11 cellular contexts compared by ENCODE assay signal in genomic region chr22:35971418-35972119, GRCh38. TPM values are rescaled to one million over a fixed set of nuclear protein-coding genes. Genes with fewer than 3 reads are reported as not detected.
DNase-seq lines count a peak whose midpoint lies in the region; ATAC-seq, FAIRE-seq and TF ChIP-seq lines count a peak whose summit lies in the region.
"Had no signal": no experiment of that assay in that cellular context is flagged by ENCODE, and none has a peak within 500 bp of the region (broad histone marks: within the 10 kb centered on the region; RNA-seq: fewer than 3 reads in every experiment).

No MANE protein-coding gene starts in this region.

- H3K4me1 ChIP-seq in breast epithelium (peaks cover 19 to 23% of the 10 kb centered on the region in 2 donors), mammary epithelial cell (ENCODE audit: insufficient read depth, low read length) (peaks cover 21% of the 10 kb centered on the region), left lung (peaks cover 23 to 30% of the 10 kb centered on the region in 2 donors), uterus (peaks cover 23 to 32% of the 10 kb centered on the region in 2 donors)

- peaks cover 92% of the 10 kb centered on the region for H3K79me2 ChIP-seq in mammary epithelial cell (ENCODE audit: insufficient read depth, low read length)

- FAIRE-seq in urothelium cell line (lab: Jason Lieb, UNC) = no peak

- H2AFZ ChIP-seq in mammary epithelial cell (ENCODE audit: low read depth, low read length) = no peak overlapping the region

- H3K4me2 ChIP-seq in mammary epithelial cell (ENCODE audit: insufficient read depth, low read depth, low read length) = no peak overlapping the region

- no peak for TF ChIP-seq CTCF in breast epithelium (IDR thresholded peaks at IDR 0.05)
- no peak for TF ChIP-seq CTCF in mammary epithelial cell (conservative IDR thresholded peaks at IDR 0.05 in 1 of 2, IDR thresholded peaks at IDR 0.05 in 1 of 2; ENCODE audit: extremely low read depth in 1 of 2, insufficient read depth in 1 of 2, low read depth in 1 of 2, low read length in 2 of 2)
- TF ChIP-seq CTCF in astrocyte of the spinal cord (IDR thresholded peaks at IDR 0.05; ENCODE audit: low read depth, low read length) = no peak
- no peak for TF ChIP-seq CTCF in left lung (IDR thresholded peaks at IDR 0.05)
- no peak for TF ChIP-seq CTCF in uterus (IDR thresholded peaks at IDR 0.05)

- no peak overlapping the region for H3K9ac ChIP-seq in mammary epithelial cell (ENCODE audit: insufficient read depth, low read length)

- CTCF ChIA-PET in mammary epithelial cell (lab: Charles Lee; ENCODE audit: low non-redundant PET) = interaction anchor here (0.6 kb wide), 1 partner anchor 94 kb away, joined by 5 read pairs; no protein-coding TSS in a partner anchor

- in situ Hi-C loops in mammary epithelial cell (cut with MboI; ENCODE audit: low sequenced_read_pairs in 2 of 2) (no loop called here), astrocyte of the spinal cord (cut with HindIII; ENCODE audit: low sequenced_read_pairs) (no loop called here)

- WGBS in mammary epithelial cell (ENCODE audit: low coverage, missing lambda C conversion rate) = 36% methylated on average over 3 of the region's 3 CpGs

- ATAC-seq in left lung = peak; percentile 31
- no peak for ATAC-seq in HG03025 (IDR thresholded peaks at IDR 0.05; ENCODE audit: low FRiP score, unreplicated experiment)
- no peak for ATAC-seq in GM21515 (IDR thresholded peaks at IDR 0.05; ENCODE audit: unreplicated experiment)

- H3K9me3 ChIP-seq in breast epithelium (no peaks in the 10 kb centered on the region), mammary epithelial cell (replicated peaks; ENCODE audit: insufficient read depth, low read length) (no peaks in the 10 kb centered on the region), left lung (no peaks in the 10 kb centered on the region), uterus (no peaks in the 10 kb centered on the region)

- H3K4me3 ChIP-seq in breast epithelium (no peak overlapping the region), mammary epithelial cell (replicated peaks in 1 of 3; ENCODE audit: insufficient read depth in 1 of 3, low read depth in 2 of 3, low read length in 3 of 3) (no peak overlapping the region), astrocyte of the spinal cord (ENCODE audit: low read depth, low read length) (no peak overlapping the region), left lung (no peak overlapping the region), uterus (no peak overlapping the region)

- H3K27ac ChIP-seq in breast epithelium = peak overlapping the region; percentile 76 to 94
- no peak overlapping the region for H3K27ac ChIP-seq in mammary epithelial cell (ENCODE audit: insufficient read depth, low read depth, low read length)
- peak overlapping the region; percentile 67 to 85 for H3K27ac ChIP-seq in left lung
- H3K27ac ChIP-seq in uterus = peak overlapping the region; percentile 89 to 93

- H3K27me3 ChIP-seq in breast epithelium = no peaks in the 10 kb centered on the region
- H3K27me3 ChIP-seq in mammary epithelial cell (ENCODE audit: insufficient read depth, low read length) = no peaks in the 10 kb centered on the region
- H3K27me3 ChIP-seq in left lung = no peaks in the 10 kb centered on the region
- no peaks in the 10 kb centered on the region for H3K27me3 ChIP-seq in uterus

- no peaks in the 10 kb centered on the region for H3K36me3 ChIP-seq in breast epithelium
- no peaks in the 10 kb centered on the region for H3K36me3 ChIP-seq in mammary epithelial cell (ENCODE audit: insufficient read depth, low read length)
- H3K36me3 ChIP-seq in left lung = no peaks in the 10 kb centered on the region
- no peaks in the 10 kb centered on the region for H3K36me3 ChIP-seq in uterus

- TF ChIP-seq POLR2A in breast epithelium (IDR thresholded peaks at IDR 0.05) (no peak), uterus (IDR thresholded peaks at IDR 0.05) (no peak)

- intact Hi-C loops in breast epithelium (cut with DNase I; ENCODE audit: low total_unique reads) = no loop called here
- intact Hi-C loops in mammary epithelial cell (cut with micrococcal nuclease) = no loop called here
- intact Hi-C loops in left lung (cut with DNase I) = no loop called here
- intact Hi-C loops in uterus (cut with DNase I; ENCODE audit: low total_unique reads) = no loop called here

- dilution Hi-C loops in mammary epithelial cell (cut with HindIII; ENCODE audit: low sequenced_read_pairs) = no loop called here

- no TSS peak for BruUV-seq in mammary epithelial cell (replicated peaks; lab: Mats Ljungman, UMichigan)

- no peaks in the 10 kb centered on the region for H4K20me1 ChIP-seq in mammary epithelial cell (ENCODE audit: insufficient read depth, low read length)

- DNase-seq in breast epithelium (ENCODE audit: low spot score in 2 of 2) (peak in 1 of 2 donors; percentile 33), mammary epithelial cell (no peak), astrocyte of the spinal cord (ENCODE audit: low read depth, low spot score) (peak; percentile 92), left lung (no peak), uterus (peak; percentile 50 to 69), urothelium cell line (ENCODE audit: low spot score) (no peak)
- DNase-seq: activated CD4-positive, alpha-beta T cell treated with anti-CD3 and anti-CD28 coated beads, Interleukin-2, amount 50 U/mL, for 1 hour; COR-L47; NCI-H1048 had no signal

RNA-seq across cellular contexts. Expression of gene RBFOX2, which starts 57.1 kb away (rescaled TPM):
- total RNA-seq in breast epithelium (10 to 100 TPM; 63.4 to 97.3 (median 85.5) TPM), mammary epithelial cell (100 to 1,000 TPM; 126 to 137 TPM), left lung (10 to 100 TPM; 63.1 to 91.3 TPM), uterus (100 to 1,000 TPM in 2 of 4 donors, 10 to 100 TPM in 2; 81.0 to 311 (median 147) TPM)
- 107 TPM for polyA plus RNA-seq in mammary epithelial cell
- polyA minus RNA-seq in mammary epithelial cell = 138 TPM

Comparison
In these comparisons a context has a peak if more than half of its experiments do, and no peak if none do; other contexts are left out.
1. DNase-seq: peak in astrocyte of the spinal cord (single experiment) and uterus (2 of 2); none in mammary epithelial cell (single experiment), left lung (0 of 2) and urothelium cell line (single experiment).